Comparison of ENCODE assay signal across 8 cellular contexts in the genomic region with DNA sequence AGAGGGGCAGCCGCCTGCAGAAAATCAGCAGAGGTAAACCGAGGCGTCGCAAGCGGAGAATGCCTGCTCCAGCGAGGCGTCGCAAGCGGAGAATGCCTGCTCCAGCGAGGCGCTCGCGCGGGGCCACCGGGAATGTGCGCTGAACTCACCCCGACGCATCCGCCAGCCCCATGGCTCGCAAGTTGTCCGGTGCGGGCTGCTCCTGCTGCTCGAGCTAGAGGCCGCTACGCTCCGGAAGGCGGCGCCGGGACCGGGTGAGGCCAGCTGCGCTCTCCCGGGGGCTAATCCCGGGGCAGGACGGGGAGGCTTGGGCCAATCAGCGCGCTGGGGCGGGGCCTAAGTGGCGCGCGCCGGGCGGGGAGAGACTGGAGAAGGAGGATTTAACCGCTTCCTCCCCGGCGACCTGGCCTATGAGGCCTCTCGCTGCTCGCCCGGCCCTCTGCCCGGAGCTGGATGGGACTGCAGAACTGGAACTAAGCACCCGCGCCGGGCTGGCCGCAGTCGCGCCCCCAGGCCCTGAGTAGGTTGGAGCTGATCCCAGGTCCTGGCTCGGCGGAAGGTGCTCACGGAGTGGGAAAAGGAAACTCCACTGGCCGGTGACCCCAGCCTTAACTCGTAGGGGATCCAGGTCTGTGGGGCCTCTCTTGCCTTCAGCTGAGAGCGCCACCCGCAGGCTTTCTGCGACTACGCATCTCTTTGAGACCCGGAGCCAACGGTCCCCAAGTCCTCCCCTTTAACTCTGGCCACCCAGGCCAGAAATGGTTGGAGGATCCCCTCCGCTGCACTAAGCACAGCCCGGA. TPM values are rescaled to one million over a fixed set of nuclear protein-coding genes. Genes with fewer than 3 reads are reported as not detected.
DNase-seq lines count a peak whose midpoint lies in the region; ATAC-seq, FAIRE-seq and TF ChIP-seq lines count a peak whose summit lies in the region.

Gene SLC26A6, minus strand, starts transcription at position 240 of the 800 bp plus-strand sequence. Its CDS starts 68 bp downstream, at position 172.

- peak within 1 kb of the TSS; percentile 79 for H3K27ac ChIP-seq in psoas muscle

- peak; percentile 61 for DNase-seq in NCI-H1694 treated with DMSO at 0.1 percent for 48 hours (lab: John Stamatoyannopoulos, UW)
- DNase-seq in T-helper 17 cell = peak; percentile 83 to 91 (median 89)
- peak; percentile 76 to 98 (median 95) for DNase-seq in anterior cingulate cortex (lab: John Stamatoyannopoulos, UW)
- DNase-seq in left ventricle myocardium superior = peak; percentile 99
- peak; percentile 98 for DNase-seq in psoas muscle
- DNase-seq in urothelium cell line (ENCODE audit: low spot score) = peak; percentile 99

- peaks cover 0 to 14% of the 10 kb centered on the region in 2 donors for H3K36me3 ChIP-seq in psoas muscle (ENCODE audit: insufficient read depth in 1 of 2, low read depth in 1 of 2)

- H3K4me3 Mint-ChIP-seq in T-helper 17 cell = peak within 1 kb of the TSS; percentile 90

- peak; percentile 89 for FAIRE-seq in urothelium cell line (lab: Jason Lieb, UNC)

- peaks cover 5% of the 10 kb centered on the region for H3K27me3 Mint-ChIP-seq in T-helper 17 cell

- peak; percentile 23 for TF ChIP-seq CTCF in psoas muscle (IDR thresholded peaks at IDR 0.05)

- H3K27ac Mint-ChIP-seq in T-helper 17 cell = peak within 1 kb of the TSS; percentile 27

- H3K36me3 Mint-ChIP-seq in T-helper 17 cell (ENCODE audit: low read depth) = no peaks in the 10 kb centered on the region

- H3K9me3 ChIP-seq in T-helper 17 cell (ENCODE audit: control insufficient read depth, low read length, poor library complexity, severe bottlenecking) = no peaks in the 10 kb centered on the region
- H3K9me3 ChIP-seq in psoas muscle = no peaks in the 10 kb centered on the region

- H3K27me3 ChIP-seq in psoas muscle (ENCODE audit: insufficient read depth in 3 of 3, low read length in 2 of 3) = no peaks in the 10 kb centered on the region

- peaks cover 12% of the 10 kb centered on the region for H3K4me1 Mint-ChIP-seq in T-helper 17 cell

- TF ChIP-seq POLR2A in GM15510 (IDR thresholded peaks at IDR 0.05; ENCODE audit: borderline replicate concordance, extremely low read depth, insufficient read length) = peak; percentile 64

- intact Hi-C loops in left ventricle myocardium superior (cut with micrococcal nuclease) = no loop called here
- intact Hi-C loops in psoas muscle (cut with DNase I) = loop anchor here in 1 of 2 donors (2.0 kb wide), 2 partner anchors 27 to 77 kb away; partner anchors contain the start of gene UQCRC1

- WGBS in psoas muscle, 3 donors = 1% methylated on average over 46 to 68 of the region's 68 CpGs

- H3K4me1 ChIP-seq in psoas muscle = peaks cover 19% of the 10 kb centered on the region

- H3K4me3 ChIP-seq in psoas muscle = peak within 1 kb of the TSS; percentile 92

- peak; percentile 80 for ATAC-seq in HG02938 (IDR thresholded peaks at IDR 0.05; ENCODE audit: unreplicated experiment)
- ATAC-seq in T-helper 17 cell = peak; percentile 99
- ATAC-seq in left ventricle myocardium superior = peak; percentile 98
- peak; percentile 97 to 99 (median 98) for ATAC-seq in psoas muscle

RNA-seq across cellular contexts. Expression of gene SLC26A6, which starts in this region (rescaled TPM):
- total RNA-seq in T-helper 17 cell (10 to 100 TPM; 16.4 to 22.1 TPM), left ventricle myocardium superior (12.3 TPM), psoas muscle (10 to 100 TPM in 1 of 4 donors, 1 to 10 TPM in 3; 5.6 to 13.0 (median 6.6) TPM)
- 10 to 100 TPM in 1 of 3 donors, 1 to 10 TPM in 2; 4.5 to 10.5 (median 6.0) TPM for polyA plus RNA-seq in psoas muscle

Comparison
In these comparisons a context has a peak if more than half of its experiments do, and no peak if none do; other contexts are left out.
1. Peak in every context shown above with its lines: DNase-seq, ATAC-seq, H3K4me3 ChIP-seq and H3K27ac ChIP-seq.